ENCODE assay signal across 8 cellular contexts in the genomic region with DNA sequence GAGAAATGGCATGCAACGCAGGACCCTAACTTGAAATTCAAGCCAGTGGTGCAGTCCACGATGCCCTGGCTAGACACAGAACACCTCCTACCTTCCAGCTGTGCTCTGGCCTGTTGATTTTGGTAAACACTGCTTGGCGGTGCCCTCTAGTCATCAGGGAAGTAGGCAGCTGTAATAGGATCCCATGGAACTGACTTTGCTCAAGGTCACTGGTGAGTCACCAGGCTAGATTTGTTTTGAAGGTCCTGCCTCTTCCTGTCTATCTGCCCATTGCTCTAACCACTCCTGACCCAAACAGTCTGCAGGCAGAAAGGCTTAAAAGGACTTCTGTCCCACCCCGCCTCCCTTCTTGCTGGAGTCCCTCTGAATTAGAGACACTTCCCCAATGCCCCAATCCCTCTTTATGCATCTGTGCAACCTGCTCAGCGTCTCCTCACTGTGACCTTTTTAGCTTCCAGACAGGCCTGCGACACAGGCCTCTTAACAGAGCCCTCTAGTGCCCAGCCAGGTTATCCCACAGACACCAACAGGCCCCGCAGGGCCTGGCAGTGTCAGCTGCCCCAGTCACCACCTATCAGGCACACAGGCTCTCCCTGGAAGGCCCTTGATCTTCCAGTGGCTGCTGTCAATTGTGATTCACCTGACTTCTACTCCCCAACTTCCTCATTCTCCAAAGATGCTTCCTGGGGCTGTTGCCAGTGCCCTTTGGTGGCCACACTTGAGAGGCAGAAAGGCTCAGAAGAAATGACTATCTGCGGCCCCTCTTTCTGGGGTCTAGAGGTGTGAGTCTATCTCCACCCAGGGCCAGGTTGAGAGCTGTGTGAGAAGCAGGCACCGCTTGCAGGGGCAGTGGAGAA. TPM values are rescaled to one million over a fixed set of nuclear protein-coding genes. Genes with fewer than 3 reads are reported as not detected.
DNase-seq lines count a peak whose midpoint lies in the region; ATAC-seq and TF ChIP-seq lines count a peak whose summit lies in the region.

No MANE protein-coding gene starts in this region.

- peak overlapping the region; percentile 89 for H3K27ac ChIP-seq in 22Rv1

- no peaks in the 10 kb centered on the region for H3K27me3 Mint-ChIP-seq in T-helper 1 cell treated with Interleukin-12 subunit alpha and Interleukin-12 subunit beta and Interleukin-4 antibody, amounts not matched to agents 30 μg/mL and 1 μg/mL, for 36 hours (ENCODE audit: low read depth)

- H3K36me3 Mint-ChIP-seq in T-helper 1 cell treated with Interleukin-12 subunit alpha and Interleukin-12 subunit beta and Interleukin-4 antibody, amounts not matched to agents 30 μg/mL and 1 μg/mL, for 36 hours (ENCODE audit: low read depth), result peaks cover 24% of the 10 kb centered on the region

- ATAC-seq in HG02678 (IDR thresholded peaks at IDR 0.05; ENCODE audit: unreplicated experiment), result no peak

- peak overlapping the region; percentile 76 for H3K27ac Mint-ChIP-seq in T-helper 1 cell treated with Interleukin-12 subunit alpha and Interleukin-12 subunit beta and Interleukin-4 antibody, amounts not matched to agents 30 μg/mL and 1 μg/mL, for 36 hours

- no peak overlapping the region for H3K4me3 ChIP-seq in GM12864 (ENCODE audit: low read depth, low read length)

- DNase-seq in GM12864 (ENCODE audit: low read depth), result no peak
- peak; percentile 78 for DNase-seq in LoVo (ENCODE audit: low spot score)
- DNase-seq in dermis blood vessel endothelial cell, result peak; percentile 92
- peak; percentile 91 to 95 for DNase-seq in lung microvascular endothelial cell (ENCODE audit: low read depth in 2 of 2)
- DNase-seq in stromal cell of bone marrow (ENCODE audit: low read depth), result peak; percentile 84

- TF ChIP-seq CTCF in 22Rv1 (IDR thresholded peaks at IDR 0.05) (peak; percentile 82), GM12864 (IDR thresholded peaks at IDR 0.05; ENCODE audit: low read depth, low read length, missing control alignments) (peak; percentile 67)

- no peak overlapping the region for H3K4me3 Mint-ChIP-seq in T-helper 1 cell treated with Interleukin-12 subunit alpha and Interleukin-12 subunit beta and Interleukin-4 antibody, amounts not matched to agents 30 μg/mL and 1 μg/mL, for 36 hours

- peaks cover 53% of the 10 kb centered on the region for H3K4me1 Mint-ChIP-seq in T-helper 1 cell treated with Interleukin-12 subunit alpha and Interleukin-12 subunit beta and Interleukin-4 antibody, amounts not matched to agents 30 μg/mL and 1 μg/mL, for 36 hours (ENCODE audit: low read depth)

- no peaks in the 10 kb centered on the region for H3K9me3 Mint-ChIP-seq in T-helper 1 cell treated with Interleukin-12 subunit alpha and Interleukin-12 subunit beta and Interleukin-4 antibody, amounts not matched to agents 30 μg/mL and 1 μg/mL, for 36 hours

RNA-seq across cellular contexts. Expression of a gene that starts 5.2 kb away (rescaled TPM):
- total RNA-seq in dermis blood vessel endothelial cell (24.7 and 32.0 TPM in 2 replicates), lung microvascular endothelial cell (16.8 and 23.2 TPM in 2 replicates)

RNA-seq across cellular contexts. Expression of a gene that starts 5.4 kb away (rescaled TPM):
- 72.6 and 120 TPM in 2 replicates for total RNA-seq in dermis blood vessel endothelial cell
- 59.3 and 89.5 TPM in 2 replicates for total RNA-seq in lung microvascular endothelial cell

RNA-seq across cellular contexts. Expression of a gene that starts 44.7 kb away (rescaled TPM):
- 56.8 and 113 TPM in 2 replicates for total RNA-seq in dermis blood vessel endothelial cell
- total RNA-seq in lung microvascular endothelial cell, result 40.5 and 42.1 TPM in 2 replicates

RNA-seq across cellular contexts. Expression of a gene that starts 52.0 kb away (rescaled TPM):
- total RNA-seq in dermis blood vessel endothelial cell, result 284 and 301 TPM in 2 replicates
- 191 and 262 TPM in 2 replicates for total RNA-seq in lung microvascular endothelial cell
